Comparison of ENCODE assay signal across 8 cellular contexts in genomic region chr7:98240961-98241673, GRCh38. TPM values are rescaled to one million over a fixed set of nuclear protein-coding genes. Genes with fewer than 3 reads are reported as not detected.
DNase-seq lines count a peak whose midpoint lies in the region; ATAC-seq and TF ChIP-seq lines count a peak whose summit lies in the region.

No MANE protein-coding gene starts in this region.

- peak; percentile 78 for TF ChIP-seq CTCF in cardiac muscle cell (IDR thresholded peaks at IDR 0.05; ENCODE audit: low read depth, low read length)
- peak; percentile 69 for TF ChIP-seq CTCF in HL-60 (IDR thresholded peaks at IDR 0.05; ENCODE audit: insufficient read depth, low read length)
- peak; percentile 90 for TF ChIP-seq CTCF in WERI-Rb-1 (IDR thresholded peaks at IDR 0.05; ENCODE audit: low read depth, low read length)
- peak; percentile 68 for TF ChIP-seq CTCF in foreskin keratinocyte (conservative IDR thresholded peaks at IDR 0.05)
- TF ChIP-seq CTCF in prostate gland (IDR thresholded peaks at IDR 0.05): peak; percentile 51 to 75 (median 64)

- H3K4me1 ChIP-seq in cardiac muscle cell (ENCODE audit: low read depth): no peaks in the 10 kb centered on the region
- H3K4me1 ChIP-seq in foreskin keratinocyte: no peaks in the 10 kb centered on the region
- H3K4me1 ChIP-seq in prostate gland (replicated peaks): no peaks in the 10 kb centered on the region

- no peaks in the 10 kb centered on the region for H3K36me3 ChIP-seq in cardiac muscle cell
- H3K36me3 ChIP-seq in WERI-Rb-1: peaks cover 78% of the 10 kb centered on the region
- H3K36me3 ChIP-seq in prostate gland: no peaks in the 10 kb centered on the region

- H3K4me3 ChIP-seq in cardiac muscle cell (no peak overlapping the region), HL-60 (replicated peaks; ENCODE audit: insufficient read depth, low read length) (no peak overlapping the region), WERI-Rb-1 (ENCODE audit: low read depth, low read length) (no peak overlapping the region), prostate gland (no peak overlapping the region)

- TF ChIP-seq POLR2A in prostate gland (IDR thresholded peaks at IDR 0.05): no peak

- H3K27ac ChIP-seq in cardiac muscle cell (no peak overlapping the region), HL-60 (replicated peaks) (no peak overlapping the region), WERI-Rb-1 (0 out of 2 replicates have a peak overlapping the region, but pooled peaks have one; percentile 42), foreskin keratinocyte (no peak overlapping the region), prostate gland (peak overlapping the region in 1 of 2 donors; percentile 37)

- ATAC-seq in foreskin keratinocyte (peak; percentile 52), GM18870 (IDR thresholded peaks at IDR 0.05; ENCODE audit: unreplicated experiment) (no peak)

- peak; percentile 49 to 70 for DNase-seq in cardiac muscle cell (ENCODE audit: low read depth in 1 of 2, low spot score in 1 of 2)
- no peak for DNase-seq in cardiac septum (ENCODE audit: low spot score)
- peak in 1 of 2 experiments; percentile 35 for DNase-seq in HL-60 (ENCODE audit: low read depth in 1 of 2, low spot score in 1 of 2)
- peak; percentile 54 for DNase-seq in WERI-Rb-1
- DNase-seq in foreskin keratinocyte: no peak
- DNase-seq in prostate gland (ENCODE audit: low spot score): peak; percentile 49
- DNase-seq in activated effector memory CD4-positive, alpha-beta T cell treated with anti-CD3 and anti-CD28 coated beads, Interleukin-2, amount 50 U/mL, for 16 hours: no peak

- WGBS in prostate gland: 72% methylated on average over 19 of the region's 19 CpGs

- H3K27me3 ChIP-seq in cardiac muscle cell: no peaks in the 10 kb centered on the region
- H3K27me3 ChIP-seq in HL-60 (ENCODE audit: insufficient read depth, poor library complexity, severe bottlenecking): no peaks in the 10 kb centered on the region
- H3K27me3 ChIP-seq in WERI-Rb-1 (ENCODE audit: insufficient read depth, low read depth, severe bottlenecking): no peaks in the 10 kb centered on the region
- no peaks in the 10 kb centered on the region for H3K27me3 ChIP-seq in foreskin keratinocyte
- H3K27me3 ChIP-seq in prostate gland (replicated peaks; ENCODE audit: insufficient read depth): no peaks in the 10 kb centered on the region

- intact Hi-C loops in cardiac septum (cut with DNase I) (no loop called here), prostate gland (cut with DNase I) (no loop called here)

- no peaks in the 10 kb centered on the region for H3K9me3 ChIP-seq in cardiac muscle cell (ENCODE audit: low read depth)
- no peaks in the 10 kb centered on the region for H3K9me3 ChIP-seq in WERI-Rb-1 (ENCODE audit: severe bottlenecking)
- H3K9me3 ChIP-seq in prostate gland: no peaks in the 10 kb centered on the region

RNA-seq across cellular contexts. Expression of gene TECPR1, which starts 10.9 kb away (rescaled TPM):
- total RNA-seq in cardiac muscle cell: 24.4 and 27.8 TPM in 2 replicates
- polyA plus RNA-seq in cardiac muscle cell: 19.2 and 19.3 TPM in 2 replicates
- 16.6 TPM for total RNA-seq in cardiac septum
- total RNA-seq in foreskin keratinocyte: 6.0 and 8.1 TPM in 2 replicates
- 2.6 and 3.0 TPM in 2 replicates for polyA plus RNA-seq in foreskin keratinocyte
- total RNA-seq in prostate gland: 10 to 100 TPM; 31.4 to 62.7 TPM

RNA-seq across cellular contexts. Expression of gene BHLHA15, which starts 29.9 kb away (rescaled TPM):
- 2.2 TPM in 1 of 2 replicates, not detected in the other for total RNA-seq in cardiac muscle cell
- 0.44 TPM in 1 of 2 replicates, not detected in the other for polyA plus RNA-seq in cardiac muscle cell
- total RNA-seq in cardiac septum: not detected
- 0.25 and 0.34 TPM in 2 replicates for total RNA-seq in foreskin keratinocyte
- 0.15 TPM in 1 of 2 replicates, not detected in the other for polyA plus RNA-seq in foreskin keratinocyte
- total RNA-seq in prostate gland: 10 to 100 TPM; 24.6 to 90.9 TPM

RNA-seq across cellular contexts. Expression of gene BRI3, which starts 40.4 kb away (rescaled TPM):
- total RNA-seq in cardiac muscle cell (23.0 and 30.0 TPM in 2 replicates), cardiac septum (162 TPM), foreskin keratinocyte (60.4 and 62.7 TPM in 2 replicates), prostate gland (10 to 100 TPM; 68.5 to 85.4 TPM)
- polyA plus RNA-seq in cardiac muscle cell (50.8 and 61.4 TPM in 2 replicates), foreskin keratinocyte (110 and 119 TPM in 2 replicates)

Comparison
In these comparisons a context has a peak if more than half of its experiments do, and no peak if none do; other contexts are left out.
1. DNase-seq: peak in cardiac muscle cell (2 of 2), WERI-Rb-1 (single experiment) and prostate gland (single experiment); none in cardiac septum (single experiment), foreskin keratinocyte (0 of 2) and activated effector memory CD4-positive, alpha-beta T cell treated with anti-CD3 and anti-CD28 coated beads, Interleukin-2, amount 50 U/mL, for 16 hours (single experiment).
2. Peak in every context shown above with its lines, with median percentiles within 50 percentile points of each other: CTCF ChIP-seq.